ENCODE assay signal across 1 cellular context in genomic region chr16:25713785-25714570, GRCh38.
TF ChIP-seq lines count a peak whose summit lies in the region.

No MANE protein-coding gene starts in this region.

TF ChIP-seq in SK-N-SH, 30 proteins besides CTCF, POLR2A, EP300 and RAD21 (continued from another document):
- TF ChIP-seq, protein P1, sequence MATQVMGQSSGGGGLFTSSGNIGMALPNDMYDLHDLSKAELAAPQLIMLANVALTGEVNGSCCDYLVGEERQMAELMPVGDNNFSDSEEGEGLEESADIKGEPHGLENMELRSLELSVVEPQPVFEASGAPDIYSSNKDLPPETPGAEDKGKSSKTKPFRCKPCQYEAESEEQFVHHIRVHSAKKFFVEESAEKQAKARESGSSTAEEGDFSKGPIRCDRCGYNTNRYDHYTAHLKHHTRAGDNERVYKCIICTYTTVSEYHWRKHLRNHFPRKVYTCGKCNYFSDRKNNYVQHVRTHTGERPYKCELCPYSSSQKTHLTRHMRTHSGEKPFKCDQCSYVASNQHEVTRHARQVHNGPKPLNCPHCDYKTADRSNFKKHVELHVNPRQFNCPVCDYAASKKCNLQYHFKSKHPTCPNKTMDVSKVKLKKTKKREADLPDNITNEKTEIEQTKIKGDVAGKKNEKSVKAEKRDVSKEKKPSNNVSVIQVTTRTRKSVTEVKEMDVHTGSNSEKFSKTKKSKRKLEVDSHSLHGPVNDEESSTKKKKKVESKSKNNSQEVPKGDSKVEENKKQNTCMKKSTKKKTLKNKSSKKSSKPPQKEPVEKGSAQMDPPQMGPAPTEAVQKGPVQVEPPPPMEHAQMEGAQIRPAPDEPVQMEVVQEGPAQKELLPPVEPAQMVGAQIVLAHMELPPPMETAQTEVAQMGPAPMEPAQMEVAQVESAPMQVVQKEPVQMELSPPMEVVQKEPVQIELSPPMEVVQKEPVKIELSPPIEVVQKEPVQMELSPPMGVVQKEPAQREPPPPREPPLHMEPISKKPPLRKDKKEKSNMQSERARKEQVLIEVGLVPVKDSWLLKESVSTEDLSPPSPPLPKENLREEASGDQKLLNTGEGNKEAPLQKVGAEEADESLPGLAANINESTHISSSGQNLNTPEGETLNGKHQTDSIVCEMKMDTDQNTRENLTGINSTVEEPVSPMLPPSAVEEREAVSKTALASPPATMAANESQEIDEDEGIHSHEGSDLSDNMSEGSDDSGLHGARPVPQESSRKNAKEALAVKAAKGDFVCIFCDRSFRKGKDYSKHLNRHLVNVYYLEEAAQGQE (IDR thresholded peaks at IDR 0.05; ENCODE audit: low read depth, low read length), result no peak
- TF ChIP-seq JUND (IDR thresholded peaks at IDR 0.05) (0 out of 2 replicates have a peak, but pooled peaks have one; percentile 6), TCF12 (IDR thresholded peaks at IDR 0.05) (peak; percentile 47; the same call in 1 of the 2 replicates), YY1 (IDR thresholded peaks at IDR 0.05; ENCODE audit: low read depth) (no peak), FOXM1 (IDR thresholded peaks at IDR 0.05; ENCODE audit: low read depth) (no peak)
